15 cellular contexts compared by ENCODE assay signal in the genomic region with DNA sequence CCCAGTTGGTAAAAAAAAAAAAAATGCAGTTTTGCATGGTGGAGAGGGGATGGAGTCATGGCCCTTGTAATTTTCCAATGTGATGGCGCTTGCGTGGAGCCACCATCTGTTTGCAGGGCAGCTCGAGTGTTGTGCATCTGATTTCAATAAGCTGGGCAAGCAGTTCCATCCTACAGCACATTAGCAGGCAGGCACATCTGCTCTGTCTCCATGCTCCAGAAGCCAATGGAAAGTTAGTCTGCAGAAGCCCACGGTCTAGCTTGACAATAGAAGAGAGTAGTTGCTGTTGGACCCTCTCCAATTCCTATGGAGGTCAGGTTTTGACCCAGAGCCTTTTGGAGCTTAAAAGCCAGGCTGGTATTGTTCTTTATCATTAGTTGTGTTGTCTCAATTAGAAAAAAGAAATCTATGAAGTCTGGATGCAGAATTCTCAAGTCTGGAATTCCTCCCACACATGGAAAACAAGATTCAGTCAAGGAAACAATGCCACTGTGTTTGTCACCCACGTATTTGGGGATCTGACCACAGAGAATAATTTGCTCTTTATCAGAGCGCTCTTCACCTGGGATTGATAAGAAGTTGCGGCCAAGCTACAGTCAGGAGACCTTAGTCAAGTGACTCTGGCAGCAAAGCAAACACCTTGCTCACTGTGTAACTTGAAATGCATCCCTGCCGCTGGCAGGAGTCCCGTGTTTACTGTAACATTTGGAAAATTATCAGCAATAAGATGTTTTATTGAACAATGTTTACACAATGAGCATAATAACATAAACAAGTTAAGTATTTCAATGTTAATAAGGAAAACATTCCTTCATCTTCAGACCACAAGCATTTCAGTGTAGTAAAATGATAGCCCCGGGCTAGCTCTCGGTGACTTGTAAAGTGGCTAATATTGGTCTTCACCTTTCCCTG. TPM values are rescaled to one million over a fixed set of nuclear protein-coding genes. Genes with fewer than 3 reads are reported as not detected.
DNase-seq lines count a peak whose midpoint lies in the region; ATAC-seq, FAIRE-seq and TF ChIP-seq lines count a peak whose summit lies in the region.
"Had no signal": no experiment of that assay in that cellular context is flagged by ENCODE, and none has a peak within 500 bp of the region (broad histone marks: within the 10 kb centered on the region; RNA-seq: fewer than 3 reads in every experiment).

No MANE protein-coding gene starts in this region.

- ATAC-seq in GM21423 (IDR thresholded peaks at IDR 0.05; ENCODE audit: unreplicated experiment) = no peak
- no peak for ATAC-seq in HG02798 (IDR thresholded peaks at IDR 0.05; ENCODE audit: poor library complexity, unreplicated experiment)
- ATAC-seq: stimulated activated naive B cell treated with anti-CD40 and anti-IgM and Interleukin-4, amounts not matched to agents 10 μg/mL and 1 μg/mL and 100 μg/mL, for 72 hours had no signal

- H2AFZ ChIP-seq in astrocyte (ENCODE audit: low read depth, low read length) = no peak overlapping the region

- H3K36me3 ChIP-seq in astrocyte (ENCODE audit: insufficient read depth, low read length) = no peaks in the 10 kb centered on the region
- H3K36me3 ChIP-seq in stomach = no peaks in the 10 kb centered on the region
- H3K36me3 ChIP-seq in thyroid gland = no peaks in the 10 kb centered on the region

- no peak for FAIRE-seq in astrocyte (lab: Jason Lieb, UNC)

- no peak overlapping the region for H3K4me2 ChIP-seq in astrocyte (ENCODE audit: low read length)
- H3K4me2 ChIP-seq: KMS-11 had no signal

- H3K4me3 Mint-ChIP-seq in astrocyte (ENCODE audit: unreplicated experiment) = no peak overlapping the region
- H3K4me3 Mint-ChIP-seq: stimulated activated naive B cell treated with anti-CD40 and anti-IgM and Interleukin-4, amounts not matched to agents 10 μg/mL and 1 μg/mL and 100 μg/mL, for 72 hours had no signal

- no peak for TF ChIP-seq EP300 in stomach (IDR thresholded peaks at IDR 0.05)

- H4K20me1 ChIP-seq in astrocyte (ENCODE audit: insufficient read depth, low read length) = no peaks in the 10 kb centered on the region

- no peaks in the 10 kb centered on the region for H3K36me3 Mint-ChIP-seq in astrocyte (ENCODE audit: low read depth, unreplicated experiment)
- H3K36me3 Mint-ChIP-seq: stimulated activated naive B cell treated with anti-CD40 and anti-IgM and Interleukin-4, amounts not matched to agents 10 μg/mL and 1 μg/mL and 100 μg/mL, for 72 hours had no signal

- peaks cover 56% of the 10 kb centered on the region for H3K4me1 Mint-ChIP-seq in astrocyte (ENCODE audit: low read depth, unreplicated experiment)
- H3K4me1 Mint-ChIP-seq: stimulated activated naive B cell treated with anti-CD40 and anti-IgM and Interleukin-4, amounts not matched to agents 10 μg/mL and 1 μg/mL and 100 μg/mL, for 72 hours had no signal

- H3K9ac ChIP-seq in astrocyte (ENCODE audit: low read length) = no peak overlapping the region
- H3K9ac ChIP-seq: KMS-11 had no signal

- H3K79me2 ChIP-seq in astrocyte (ENCODE audit: insufficient read depth, low read length) = peaks cover 23% of the 10 kb centered on the region

- peak; percentile 48 for DNase-seq in NCI-H146 (lab: John Stamatoyannopoulos, UW)
- DNase-seq in NCI-H146 treated with DMSO at 0.1 percent for 48 hours (lab: John Stamatoyannopoulos, UW; ENCODE audit: unreplicated experiment) = no peak
- DNase-seq in NCI-H2171 (lab: John Stamatoyannopoulos, UW) = peak; percentile 82
- no peak for DNase-seq in astrocyte (ENCODE audit: low read depth)
- DNase-seq in stomach = peak; percentile 74
- DNase-seq in thyroid gland = no peak
- DNase-seq: 8988T; NCI-H446 treated with DMSO at 0.1 percent for 48 hours; RPMI8226; stimulated activated naive B cell treated with anti-CD40 and anti-IgM and Interleukin-4, amounts not matched to agents 10 μg/mL and 1 μg/mL and 100 μg/mL, for 72 hours; T1000 had no signal

- H3K9me3 ChIP-seq in astrocyte (ENCODE audit: insufficient read depth, low read depth, low read length) (no peaks in the 10 kb centered on the region), stomach (no peaks in the 10 kb centered on the region), thyroid gland (no peaks in the 10 kb centered on the region)

- intact Hi-C loops in stomach (cut with DNase I; ENCODE audit: low total_unique reads) (no loop called here), thyroid gland (cut with DNase I) (no loop called here)

- TF ChIP-seq POLR2A in stomach (IDR thresholded peaks at IDR 0.05) (no peak), thyroid gland (IDR thresholded peaks at IDR 0.05) (no peak)

- peak overlapping the region; percentile 21 for H3K27ac Mint-ChIP-seq in astrocyte (ENCODE audit: unreplicated experiment)
- H3K27ac Mint-ChIP-seq: activated T-helper 2 cell treated with anti-CD3 and anti-CD28 coated beads, Interferon-gamma antibody, Interleukin-2, Interleukin-4, amounts not matched to agents 10 μg/mL and 5 μg/mL and 100 μg/mL, durations not matched to agents 14 hours and 24 hours and 36 hours; stimulated activated naive B cell treated with anti-CD40 and anti-IgM and Interleukin-4, amounts not matched to agents 10 μg/mL and 1 μg/mL and 100 μg/mL, for 72 hours had no signal

- H3K4me1 ChIP-seq in astrocyte (ENCODE audit: insufficient read depth, low read length) (peaks cover 23% of the 10 kb centered on the region), stomach (peaks cover 8 to 23% (median 14%) of the 10 kb centered on the region in 4 donors), thyroid gland (peaks cover 0 to 4% of the 10 kb centered on the region in 2 donors)

- H3K9me3 Mint-ChIP-seq in astrocyte (ENCODE audit: unreplicated experiment) = no peaks in the 10 kb centered on the region
- H3K9me3 Mint-ChIP-seq: activated T-helper 2 cell treated with anti-CD3 and anti-CD28 coated beads, Interferon-gamma antibody, Interleukin-2, Interleukin-4, amounts not matched to agents 10 μg/mL and 5 μg/mL and 100 μg/mL, durations not matched to agents 14 hours and 24 hours and 36 hours; stimulated activated naive B cell treated with anti-CD40 and anti-IgM and Interleukin-4, amounts not matched to agents 10 μg/mL and 1 μg/mL and 100 μg/mL, for 72 hours had no signal

- H3K4me3 ChIP-seq in astrocyte (ENCODE audit: insufficient read depth, low read depth, low read length) (no peak overlapping the region), stomach (no peak overlapping the region), thyroid gland (replicated peaks in 1 of 3) (no peak overlapping the region)

- no peak for TF ChIP-seq CTCF in astrocyte (IDR thresholded peaks at IDR 0.05; ENCODE audit: insufficient read depth, low read depth, low read length)
- no peak for TF ChIP-seq CTCF in stomach (IDR thresholded peaks at IDR 0.05)
- TF ChIP-seq CTCF in thyroid gland (IDR thresholded peaks at IDR 0.05) = no peak

- H3K27me3 Mint-ChIP-seq in astrocyte (ENCODE audit: low read depth, unreplicated experiment) = no peaks in the 10 kb centered on the region

- WGBS in stomach, 5 donors = 30 to 50% (median 37%) methylated on average over 11 of the region's 11 CpGs
- WGBS in thyroid gland, 2 donors = 77 to 83% methylated on average over 11 of the region's 11 CpGs

- H3K27me3 ChIP-seq in astrocyte (ENCODE audit: insufficient read depth, low read length) = no peaks in the 10 kb centered on the region
- H3K27me3 ChIP-seq in stomach = no peaks in the 10 kb centered on the region
- no peaks in the 10 kb centered on the region for H3K27me3 ChIP-seq in thyroid gland

- H3K27ac ChIP-seq in astrocyte (ENCODE audit: low read depth, low read length) (no peak overlapping the region), stomach (peak overlapping the region in 1 of 5 donors; percentile 3), thyroid gland (no peak overlapping the region)
- H3K27ac ChIP-seq: KMS-11 had no signal

RNA-seq across cellular contexts. Expression of gene NGF, which starts 20.7 kb away (rescaled TPM):
- total RNA-seq in astrocyte (12.5 and 12.9 TPM in 2 replicates), stomach (1 to 10 TPM in 3 of 5 donors, not detected in 2; 1.8 to 3.1 (median 2.2) TPM), thyroid gland (1 to 10 TPM in 3 of 4 donors, not detected in 1; 2.8 to 4.0 (median 3.2) TPM)
- 1 to 10 TPM in 1 of 3 donors, under 1 TPM in 1, not detected in 1; 0.31 to 1.5 TPM for polyA plus RNA-seq in stomach
- total RNA-seq: activated T-helper 2 cell treated with anti-CD3 and anti-CD28 coated beads, Interferon-gamma antibody, Interleukin-2, Interleukin-4, amounts not matched to agents 10 μg/mL and 5 μg/mL and 100 μg/mL, durations not matched to agents 14 hours and 24 hours and 36 hours had no signal

Comparison
In these comparisons a context has a peak if more than half of its experiments do, and no peak if none do; other contexts are left out.
1. DNase-seq: peak in NCI-H146 (single experiment), NCI-H2171 (single experiment) and stomach (single experiment); none in NCI-H146 treated with DMSO at 0.1 percent for 48 hours (single experiment), astrocyte (single experiment) and thyroid gland (0 of 2).